In genomic region chr9:95447660-95448420, GRCh38 we compare ENCODE assay signal across 22 cellular contexts.
DNase-seq lines count a peak whose midpoint lies in the region; ATAC-seq and TF ChIP-seq lines count a peak whose summit lies in the region.
"Had no signal": no experiment of that assay in that cellular context is flagged by ENCODE, and none has a peak within 500 bp of the region (broad histone marks: within the 10 kb centered on the region; RNA-seq: fewer than 3 reads in every experiment).

No MANE protein-coding gene starts in this region.

- no peaks in the 10 kb centered on the region for H3K9me2 ChIP-seq in GM23338 (ENCODE audit: insufficient read depth)

- peaks cover 9% of the 10 kb centered on the region; the same call in 1 of the 2 replicates for H4K20me1 ChIP-seq in GM23338 (replicated peaks; ENCODE audit: insufficient read depth)

- H3K36me3 ChIP-seq in GM23338 (ENCODE audit: insufficient read depth): peaks cover 30% of the 10 kb centered on the region
- peaks cover 89% of the 10 kb centered on the region for H3K36me3 ChIP-seq in NT2/D1 (ENCODE audit: insufficient read depth, insufficient read length, low read length)
- H3K36me3 ChIP-seq in trophoblast cell (ENCODE audit: control insufficient read depth in 1 of 2, insufficient read depth in 2 of 2, low read length in 2 of 2): peaks cover 47 to 50% of the 10 kb centered on the region in 2 experiments
- H3K36me3 ChIP-seq in mucosa of descending colon (ENCODE audit: low read depth): peaks cover 5% of the 10 kb centered on the region

- peaks cover 1% of the 10 kb centered on the region for H3K27me3 Mint-ChIP-seq in GM23338 (ENCODE audit: insufficient read depth, low read depth, poor library complexity)
- no peaks in the 10 kb centered on the region for H3K27me3 Mint-ChIP-seq in activated CD8-positive, alpha-beta memory T cell treated with anti-CD3 and anti-CD28 coated beads, Interleukin-2, amount 10 ng/mL, durations not matched to agents 7 days and 5 days
- H3K27me3 Mint-ChIP-seq: activated T-cell treated with anti-CD3 and anti-CD28 coated beads, Interleukin-2, amount 50 U/mL, for 24 hours had no signal

- H2AFZ ChIP-seq in GM23338 (no peak overlapping the region), trophoblast cell (ENCODE audit: insufficient read depth, low read length, poor library complexity) (no peak overlapping the region)

- H4K91ac ChIP-seq in trophoblast cell (ENCODE audit: low read depth, low read length): peak overlapping the region; percentile 75

- H3K9ac ChIP-seq in NT2/D1 (ENCODE audit: insufficient read length, low read depth) (no peak overlapping the region), trophoblast cell (ENCODE audit: low read length) (no peak overlapping the region)

- no peak for TF ChIP-seq CTCF in GM23338 (conservative IDR thresholded peaks at IDR 0.05; ENCODE audit: low read depth in 2 of 2)
- no peak for TF ChIP-seq CTCF in mucosa of descending colon (IDR thresholded peaks at IDR 0.05)

- no peaks in the 10 kb centered on the region for H3K79me2 ChIP-seq in GM23338 (replicated peaks; ENCODE audit: insufficient read depth)
- peaks cover 6% of the 10 kb centered on the region for H3K79me2 ChIP-seq in trophoblast cell (ENCODE audit: control insufficient read depth, insufficient read depth, low read length, poor library complexity)

- intact Hi-C loops in left ventricle myocardium superior (cut with micrococcal nuclease): no loop called here
- intact Hi-C loops in mucosa of descending colon (cut with DNase I, micrococcal nuclease): no loop called here

- H4K8ac ChIP-seq in trophoblast cell (ENCODE audit: low read depth, low read length): peak overlapping the region; percentile 22

- H3K4me1 Mint-ChIP-seq in GM23338: peaks cover 59% of the 10 kb centered on the region
- H3K4me1 Mint-ChIP-seq in activated CD8-positive, alpha-beta memory T cell treated with anti-CD3 and anti-CD28 coated beads, Interleukin-2, amount 10 ng/mL, durations not matched to agents 7 days and 5 days: peaks cover 2% of the 10 kb centered on the region
- H3K4me1 Mint-ChIP-seq: B cell had no signal

- H3K4me3 ChIP-seq in GM23338 (no peak overlapping the region), NT2/D1 (ENCODE audit: insufficient read length, low read depth) (no peak overlapping the region), trophoblast cell (ENCODE audit: low read depth, low read length) (no peak overlapping the region), mucosa of descending colon (no peak overlapping the region)
- H3K4me3 ChIP-seq: right lobe of liver had no signal

- H2BK12ac ChIP-seq in trophoblast cell (ENCODE audit: low read length): peak overlapping the region; percentile 26

- peak overlapping the region; percentile 37 for H3K18ac ChIP-seq in trophoblast cell (ENCODE audit: low read length)

- 0 out of 2 replicates have a peak, but pooled peaks cover 5% of the 10 kb centered on the region for H3F3A ChIP-seq in GM23338 (replicated peaks; ENCODE audit: low read depth)

- no peak overlapping the region for H3K4ac ChIP-seq in trophoblast cell (ENCODE audit: low read depth, low read length)

- H3K14ac ChIP-seq in trophoblast cell (ENCODE audit: low read length): peak overlapping the region; percentile 74

- H4K12ac ChIP-seq in trophoblast cell (ENCODE audit: low read depth, low read length): no peak overlapping the region

- no CpG with 5 or more reads among the region's 23 CpGs for WGBS in trophoblast cell (ENCODE audit: extremely low coverage, insufficient coverage, insufficient read length)

- H3K79me1 ChIP-seq in trophoblast cell (ENCODE audit: low read length): peaks cover 29% of the 10 kb centered on the region

- H3K4me2 ChIP-seq in GM23338 (no peak overlapping the region), trophoblast cell (ENCODE audit: low read length) (peak overlapping the region; percentile 6)

- H3K9me3 Mint-ChIP-seq in GM23338: no peaks in the 10 kb centered on the region
- no peaks in the 10 kb centered on the region for H3K9me3 Mint-ChIP-seq in activated CD8-positive, alpha-beta memory T cell treated with anti-CD3 and anti-CD28 coated beads, Interleukin-2, amount 10 ng/mL, durations not matched to agents 7 days and 5 days (ENCODE audit: low read depth)
- H3K9me3 Mint-ChIP-seq: activated naive CD4-positive, alpha-beta T cell treated with anti-CD3 and anti-CD28 coated beads, Interleukin-2, amount 50 U/mL, for 72 hours; activated T-cell treated with anti-CD3 and anti-CD28 coated beads, Interleukin-2, amount 50 U/mL, for 24 hours had no signal

- no peak overlapping the region for H2AK5ac ChIP-seq in trophoblast cell (ENCODE audit: low read length)

- H2BK120ac ChIP-seq in trophoblast cell (ENCODE audit: insufficient read depth, low read length, poor library complexity): peak overlapping the region; percentile 64

- H3K23ac ChIP-seq in trophoblast cell (ENCODE audit: low read length): no peak overlapping the region

- no peak overlapping the region; the same call in 1 of the 2 replicates for H3K27ac Mint-ChIP-seq in GM23338
- no peak overlapping the region for H3K27ac Mint-ChIP-seq in activated CD8-positive, alpha-beta memory T cell treated with anti-CD3 and anti-CD28 coated beads, Interleukin-2, amount 10 ng/mL, durations not matched to agents 7 days and 5 days
- H3K27ac Mint-ChIP-seq: activated naive CD4-positive, alpha-beta T cell treated with anti-CD3 and anti-CD28 coated beads, Interleukin-2, amount 50 U/mL, for 72 hours; activated T-cell treated with anti-CD3 and anti-CD28 coated beads, Interleukin-2, amount 50 U/mL, for 24 hours; B cell had no signal

- peak overlapping the region; percentile 36 for H2BK5ac ChIP-seq in trophoblast cell (ENCODE audit: low read depth, low read length, poor library complexity)

- no peaks in the 10 kb centered on the region for H3K27me3 ChIP-seq in GM23338 (ENCODE audit: insufficient read depth)
- no peaks in the 10 kb centered on the region for H3K27me3 ChIP-seq in NT2/D1 (ENCODE audit: insufficient read depth, insufficient read length)
- no peaks in the 10 kb centered on the region for H3K27me3 ChIP-seq in trophoblast cell (ENCODE audit: insufficient read depth, low read length)
- H3K27me3 ChIP-seq: right lobe of liver had no signal

- CTCF ChIA-PET in activated CD8-positive, alpha-beta memory T cell treated with anti-CD3 and anti-CD28 coated beads, Interleukin-2, amount 10 ng/mL, durations not matched to agents 7 days and 5 days (lab: Charles Lee): interaction anchor here (0.7 kb wide), 1 partner anchor 597 kb away, joined by 3 read pairs; no protein-coding TSS in a partner anchor

- peak overlapping the region; percentile 13; the same call in 1 of the 3 replicates for H3K4me3 Mint-ChIP-seq in GM23338
- no peak overlapping the region for H3K4me3 Mint-ChIP-seq in activated CD8-positive, alpha-beta memory T cell treated with anti-CD3 and anti-CD28 coated beads, Interleukin-2, amount 10 ng/mL, durations not matched to agents 7 days and 5 days
- H3K4me3 Mint-ChIP-seq: activated T-cell treated with anti-CD3 and anti-CD28 coated beads, Interleukin-2, amount 50 U/mL, for 24 hours; B cell had no signal

- peaks cover 44% of the 10 kb centered on the region for H3K36me3 Mint-ChIP-seq in GM23338 (ENCODE audit: low read depth)
- H3K36me3 Mint-ChIP-seq in activated CD8-positive, alpha-beta memory T cell treated with anti-CD3 and anti-CD28 coated beads, Interleukin-2, amount 10 ng/mL, durations not matched to agents 7 days and 5 days: peaks cover 3% of the 10 kb centered on the region

- DNase-seq in GM23338 (ENCODE audit: low spot score): peak; percentile 49
- peak; percentile 68 for DNase-seq in NT2/D1 (ENCODE audit: low read depth, low spot score)
- no peak for DNase-seq in left ventricle myocardium superior
- no peak for DNase-seq in trophoblast cell
- DNase-seq in NCI-H1092 treated with DMSO at 0.1 percent for 48 hours (lab: John Stamatoyannopoulos, UW): no peak
- no peak for DNase-seq in mucosa of descending colon
- no peak for DNase-seq in activated CD8-positive, alpha-beta memory T cell treated with anti-CD3 and anti-CD28 coated beads, Interleukin-2, amount 10 ng/mL, durations not matched to agents 7 days and 5 days
- DNase-seq: activated CD4-positive, alpha-beta T cell treated with anti-CD3 and anti-CD28 coated beads, Interleukin-2, amount 50 U/mL, for 1 hour; activated T-cell treated with anti-CD3 and anti-CD28 coated beads, Interleukin-2, amount 50 U/mL, for 24 hours; Calu3; dermis blood vessel endothelial cell; GOT3; KBM-7; NCI-H1092; NCI-H2171 treated with DMSO at 0.1 percent for 48 hours; occipital lobe; right lobe of liver; stimulated activated CD4-positive, alpha-beta T cell treated with anti-CD3 and anti-CD28 coated beads, Interleukin-1b, Interleukin-23, amount 100 ng/mL, for 48 hours had no signal

- H3K9me3 ChIP-seq in NT2/D1 (ENCODE audit: insufficient read depth, low read length) (no peaks in the 10 kb centered on the region), trophoblast cell (ENCODE audit: insufficient read depth, low read depth, low read length) (peaks cover 4% of the 10 kb centered on the region), mucosa of descending colon (no peaks in the 10 kb centered on the region)
- H3K9me3 ChIP-seq: right lobe of liver had no signal

- ATAC-seq in GM23338 (peak; percentile 80), left ventricle myocardium superior (peak; percentile 89), mucosa of descending colon (no peak), GM18870 (IDR thresholded peaks at IDR 0.05; ENCODE audit: unreplicated experiment) (no peak)
- ATAC-seq in activated CD8-positive, alpha-beta memory T cell treated with anti-CD3 and anti-CD28 coated beads, Interleukin-2, amount 10 ng/mL, durations not matched to agents 7 days and 5 days: no peak
- ATAC-seq: activated naive CD4-positive, alpha-beta T cell treated with anti-CD3 and anti-CD28 coated beads, Interleukin-2, amount 50 U/mL, for 72 hours; esophagus mucosa had no signal

- 0 out of 2 replicates have a peak overlapping the region, but pooled peaks have one; percentile 6 for H3K27ac ChIP-seq in GM23338 (ENCODE audit: low read depth)
- peak overlapping the region; percentile 4 for H3K27ac ChIP-seq in trophoblast cell (ENCODE audit: low read depth, low read length)
- H3K27ac ChIP-seq: right lobe of liver had no signal

- H3K4me1 ChIP-seq in GM23338 (ENCODE audit: insufficient read depth): peaks cover 16% of the 10 kb centered on the region
- peaks cover 28% of the 10 kb centered on the region for H3K4me1 ChIP-seq in NT2/D1 (ENCODE audit: insufficient read depth, insufficient read length)
- H3K4me1 ChIP-seq in trophoblast cell (ENCODE audit: control insufficient read depth in 1 of 2, insufficient read depth in 2 of 2, low read length in 2 of 2): peaks cover 31 to 34% of the 10 kb centered on the region in 2 experiments
- H3K4me1 ChIP-seq in mucosa of descending colon (ENCODE audit: low read depth): no peaks in the 10 kb centered on the region
- H3K4me1 ChIP-seq: right lobe of liver had no signal

TF ChIP-seq in GM23338, 12 proteins besides CTCF, POLR2A, EP300 and RAD21 (continues in another document):
- TF ChIP-seq EZH2phosphoT487 (IDR thresholded peaks at IDR 0.05; ENCODE audit: unreplicated experiment): no peak

Comparison
In these comparisons a context has a peak if more than half of its experiments do, and no peak if none do; other contexts are left out.
1. ATAC-seq: peak in GM23338 (single experiment) and left ventricle myocardium superior (single experiment); none in mucosa of descending colon (single experiment), GM18870 (single experiment) and activated CD8-positive, alpha-beta memory T cell treated with anti-CD3 and anti-CD28 coated beads, Interleukin-2, amount 10 ng/mL, durations not matched to agents 7 days and 5 days (single experiment).
2. DNase-seq: peak in GM23338 (single experiment) and NT2/D1 (single experiment); none in left ventricle myocardium superior (single experiment), trophoblast cell (0 of 2), NCI-H1092 treated with DMSO at 0.1 percent for 48 hours (single experiment), mucosa of descending colon (0 of 3) and activated CD8-positive, alpha-beta memory T cell treated with anti-CD3 and anti-CD28 coated beads, Interleukin-2, amount 10 ng/mL, durations not matched to agents 7 days and 5 days (single experiment).